Comparison of ENCODE assay signal across 28 cellular contexts in the genomic region with DNA sequence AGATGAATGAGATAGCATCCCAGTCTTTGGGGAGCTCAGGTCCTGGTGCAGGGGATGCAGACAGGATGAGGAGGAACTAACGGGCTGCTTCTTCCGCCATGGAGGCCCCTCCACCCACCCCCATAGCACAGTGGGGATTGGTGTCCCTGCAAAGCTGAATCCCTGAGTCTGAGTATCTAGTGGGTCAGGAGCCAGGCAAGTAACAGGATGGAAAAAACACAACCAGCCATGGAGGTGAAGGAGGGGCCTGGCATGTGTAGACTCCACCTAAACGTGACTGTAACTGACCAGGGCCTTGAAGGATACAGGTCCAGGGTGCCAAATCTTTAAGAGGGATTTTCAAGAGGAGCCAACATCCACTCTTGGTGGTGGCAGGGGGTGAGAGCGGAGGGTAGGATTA.
"Had no signal": no experiment of that assay in that cellular context is flagged by ENCODE, and none has a peak within 500 bp of the region (broad histone marks: within the 10 kb centered on the region; RNA-seq: fewer than 3 reads in every experiment).

No MANE protein-coding gene starts in this region.

- H3K4me3 Mint-ChIP-seq: stimulated activated effector memory CD8-positive, alpha-beta T cell treated with anti-CD3 and anti-CD28 coated beads, Interleukin-12 subunit alpha, Interleukin-12 subunit beta, amount 100 ng/mL, for 72 hours; stimulated activated memory B cell treated with anti-CD40 and anti-IgM and Interleukin-4, amounts not matched to agents 10 μg/mL and 1 μg/mL and 100 μg/mL, for 72 hours; stimulated activated naive B cell treated with anti-CD40 and anti-IgM and Interleukin-4, amounts not matched to agents 10 μg/mL and 1 μg/mL and 100 μg/mL, for 72 hours; stimulated activated naive CD8-positive, alpha-beta T cell treated with anti-CD3 and anti-CD28 coated beads, Interleukin-15, amount 100 ng/mL, for 72 hours; stimulated activated naive CD8-positive, alpha-beta T cell treated with anti-CD3 and anti-CD28 coated beads, Interleukin-15, Interleukin-2, amounts not matched to agents 100 ng/mL and 50 ng/mL, for 24 hours; type B pancreatic cell had no signal

- H3K27ac Mint-ChIP-seq: stimulated activated effector memory CD8-positive, alpha-beta T cell treated with anti-CD3 and anti-CD28 coated beads, Interleukin-12 subunit alpha, Interleukin-12 subunit beta, amount 100 ng/mL, for 72 hours; stimulated activated memory B cell treated with anti-CD40 and anti-IgM and Interleukin-4, amounts not matched to agents 10 μg/mL and 1 μg/mL and 100 μg/mL, for 72 hours; stimulated activated naive B cell treated with anti-CD40 and anti-IgM and Interleukin-4, amounts not matched to agents 10 μg/mL and 1 μg/mL and 100 μg/mL, for 72 hours; stimulated activated naive CD8-positive, alpha-beta T cell treated with anti-CD3 and anti-CD28 coated beads, Interleukin-15, Interleukin-2, amounts not matched to agents 100 ng/mL and 50 ng/mL, for 24 hours; type B pancreatic cell had no signal

- H3K36me3 ChIP-seq: stomach, suprapubic skin, thoracic aorta, thyroid gland, tibial artery, tibial nerve, transverse colon, upper lobe of left lung, upper lobe of right lung, uterus, vagina had no signal

- H3K4me1 ChIP-seq: stomach, suprapubic skin, testis, thyroid gland, tibial artery, tibial nerve, transverse colon, upper lobe of left lung, upper lobe of right lung, uterus, vagina had no signal

- DNase-seq: stimulated activated CD4-positive, alpha-beta T cell treated with anti-CD3 and anti-CD28 coated beads, Interleukin-2, amount 100 ng/mL, for 48 hours; stimulated activated CD4-positive, alpha-beta T cell treated with anti-CD3 and anti-CD28 coated beads, Interleukin-4, amount 100 ng/mL, for 1 hour; stimulated activated CD4-positive, alpha-beta T cell treated with anti-CD3 and anti-CD28 coated beads, Interleukin-4, amount 100 ng/mL, for 24 hours; stimulated activated CD4-positive, alpha-beta T cell treated with anti-CD3 and anti-CD28 coated beads, Interleukin-4, amount 100 ng/mL, for 4 hours; stimulated activated CD8-positive, alpha-beta memory T cell treated with anti-CD3 and anti-CD28 coated beads, Interleukin-4, amount 100 ng/mL, for 48 hours; stimulated activated naive B cell treated with anti-CD40 and anti-IgM and Interleukin-4, amounts not matched to agents 10 μg/mL and 1 μg/mL and 100 μg/mL, for 72 hours; stimulated activated naive CD4-positive, alpha-beta T cell; stimulated activated naive CD4-positive, alpha-beta T cell treated with Interleukin-2 at 50 U/mL for 16 hours; stimulated activated naive CD8-positive, alpha-beta T cell treated with anti-CD3 and anti-CD28 coated beads, Interleukin-15, amount 100 ng/mL, for 72 hours; stimulated activated naive CD8-positive, alpha-beta T cell treated with anti-CD3 and anti-CD28 coated beads, Interleukin-15, Interleukin-2, amounts not matched to agents 100 U/mL and 50 U/mL, for 24 hours; stomach; substantia nigra; testis; thyroid gland; tibial artery; transverse colon; trophoblast cell; upper lobe of left lung; upper lobe of right lung; uterus had no signal

- H3K9me3 ChIP-seq: suprapubic skin, testis, thoracic aorta, thyroid gland, tibial artery, transverse colon, upper lobe of left lung, upper lobe of right lung, uterus, vagina had no signal

- H3K27ac ChIP-seq: stomach, suprapubic skin, testis, thoracic aorta, thyroid gland, tibial artery, tibial nerve, transverse colon, upper lobe of left lung, upper lobe of right lung, uterus, vagina had no signal

- H3K27me3 ChIP-seq: testis, thyroid gland, tibial nerve, upper lobe of left lung, uterus, vagina had no signal

- H3K9me3 Mint-ChIP-seq: stimulated activated effector memory CD8-positive, alpha-beta T cell treated with anti-CD3 and anti-CD28 coated beads, Interleukin-12 subunit alpha, Interleukin-12 subunit beta, amount 100 ng/mL, for 72 hours; stimulated activated naive CD8-positive, alpha-beta T cell treated with anti-CD3 and anti-CD28 coated beads, Interleukin-15, amount 100 ng/mL, for 72 hours; stimulated activated naive CD8-positive, alpha-beta T cell treated with anti-CD3 and anti-CD28 coated beads, Interleukin-15, Interleukin-2, amounts not matched to agents 100 ng/mL and 50 ng/mL, for 24 hours had no signal

- H3K36me3 Mint-ChIP-seq: stimulated activated effector memory CD8-positive, alpha-beta T cell treated with anti-CD3 and anti-CD28 coated beads, Interleukin-12 subunit alpha, Interleukin-12 subunit beta, amount 100 ng/mL, for 72 hours; stimulated activated memory B cell treated with anti-CD40 and anti-IgM and Interleukin-4, amounts not matched to agents 10 μg/mL and 1 μg/mL and 100 μg/mL, for 72 hours; stimulated activated naive B cell treated with anti-CD40 and anti-IgM and Interleukin-4, amounts not matched to agents 10 μg/mL and 1 μg/mL and 100 μg/mL, for 72 hours; type B pancreatic cell had no signal

- H3K4me1 Mint-ChIP-seq: stimulated activated effector memory CD8-positive, alpha-beta T cell treated with anti-CD3 and anti-CD28 coated beads, Interleukin-12 subunit alpha, Interleukin-12 subunit beta, amount 100 ng/mL, for 72 hours; stimulated activated memory B cell treated with anti-CD40 and anti-IgM and Interleukin-4, amounts not matched to agents 10 μg/mL and 1 μg/mL and 100 μg/mL, for 72 hours; stimulated activated naive B cell treated with anti-CD40 and anti-IgM and Interleukin-4, amounts not matched to agents 10 μg/mL and 1 μg/mL and 100 μg/mL, for 72 hours; stimulated activated naive CD8-positive, alpha-beta T cell treated with anti-CD3 and anti-CD28 coated beads, Interleukin-15, amount 100 ng/mL, for 72 hours had no signal

- H3K4me3 ChIP-seq: stomach, suprapubic skin, testis, thoracic aorta, thyroid gland, tibial artery, tibial nerve, transverse colon, upper lobe of left lung, upper lobe of right lung, uterus, vagina had no signal

- ATAC-seq: stimulated activated effector memory CD8-positive, alpha-beta T cell treated with anti-CD3 and anti-CD28 coated beads, Interleukin-12 subunit alpha, Interleukin-12 subunit beta, amount 100 ng/mL, for 72 hours; stimulated activated memory B cell treated with anti-CD40 and anti-IgM and Interleukin-4, amounts not matched to agents 10 μg/mL and 1 μg/mL and 100 μg/mL, for 72 hours; stimulated activated naive B cell treated with anti-CD40 and anti-IgM and Interleukin-4, amounts not matched to agents 10 μg/mL and 1 μg/mL and 100 μg/mL, for 72 hours; stimulated activated naive CD8-positive, alpha-beta T cell treated with anti-CD3 and anti-CD28 coated beads, Interleukin-15, amount 100 ng/mL, for 72 hours; stimulated activated naive CD8-positive, alpha-beta T cell treated with anti-CD3 and anti-CD28 coated beads, Interleukin-15, Interleukin-2, amounts not matched to agents 100 U/mL and 50 U/mL, for 24 hours; upper lobe of right lung had no signal

- H3K27me3 Mint-ChIP-seq: stimulated activated memory B cell treated with anti-CD40 and anti-IgM and Interleukin-4, amounts not matched to agents 10 μg/mL and 1 μg/mL and 100 μg/mL, for 72 hours had no signal
